26 cellular contexts compared by ENCODE assay signal in the genomic region with DNA sequence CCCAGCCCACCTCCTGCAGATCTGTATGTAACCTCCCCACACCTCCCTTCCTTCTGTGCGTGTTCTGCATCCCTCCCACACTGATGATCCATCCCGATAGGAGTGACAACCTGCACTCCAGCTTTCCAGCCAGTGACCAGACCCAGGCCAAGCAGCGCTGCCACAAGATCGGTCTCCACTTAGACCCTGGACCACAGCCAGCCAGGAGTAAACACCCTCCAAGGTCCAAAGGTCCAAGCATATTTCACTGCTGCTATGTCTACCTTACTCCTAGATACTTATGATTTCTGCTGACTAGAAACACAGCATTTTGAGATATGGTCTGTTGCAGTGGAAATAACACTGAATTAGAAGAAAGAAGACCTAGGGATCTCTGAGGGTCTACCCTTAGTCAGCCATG.
A peak's percentile ranks its signal among the peaks of the same experiment; 100 is the strongest.
DNase-seq lines count a peak whose midpoint lies in the region; ATAC-seq and TF ChIP-seq lines count a peak whose summit lies in the region.
"Had no signal": no experiment of that assay in that cellular context is flagged by ENCODE, and none has a peak within 500 bp of the region (broad histone marks: within the 10 kb centered on the region; RNA-seq: fewer than 3 reads in every experiment).

No MANE protein-coding gene starts in this region.

- H3K36me3 Mint-ChIP-seq in Calu3 (ENCODE audit: insufficient read depth, unreplicated experiment) = no peaks in the 10 kb centered on the region
- H3K36me3 Mint-ChIP-seq: CD4-positive, CD25-positive, alpha-beta regulatory T cell had no signal

- peak overlapping the region in 1 of 4 donors; percentile 17 for H3K27ac ChIP-seq in Peyer's patch
- H3K27ac ChIP-seq: HL-60, SJSA1 had no signal

- DNase-seq in Calu3 (peak; percentile 28), Peyer's patch (peak in 2 of 3 donors; percentile 79 to 80), left lobe of liver (ENCODE audit: low spot score) (peak; percentile 53), mucosa of gallbladder (ENCODE audit: low spot score) (peak; percentile 72), CD1c-positive myeloid dendritic cell (ENCODE audit: extremely low spot score) (no peak)
- DNase-seq: 8988T; ACHN; BE2C; CD4-positive, CD25-positive, alpha-beta regulatory T cell; GOT3; HFFc6; KG1; MM.1S; NCI-H2029; NCI-H446; NCI-H524 treated with DMSO at 0.1 percent for 48 hours; NCI-H82; NK-92 treated with Interleukin-12 subunit alpha and Interleukin-12 subunit beta, amount 100 ng/mL, for 24 hours; PC-3 had no signal

- no peaks in the 10 kb centered on the region for H3K36me3 ChIP-seq in Peyer's patch
- H3K36me3 ChIP-seq: BE2C, HAP-1, SJSA1 had no signal

- no peaks in the 10 kb centered on the region for H3K9me3 ChIP-seq in Peyer's patch
- H3K9me3 ChIP-seq: BE2C, HAP-1, SJSA1 had no signal

- H3K4me1 Mint-ChIP-seq in Calu3 (ENCODE audit: low read depth, unreplicated experiment) = no peaks in the 10 kb centered on the region
- H3K4me1 Mint-ChIP-seq: CD4-positive, CD25-positive, alpha-beta regulatory T cell had no signal

- no peaks in the 10 kb centered on the region for H3K4me1 ChIP-seq in Peyer's patch
- H3K4me1 ChIP-seq: BE2C, HAP-1, SJSA1 had no signal

- CTCF ChIA-PET in Calu3 (lab: Charles Lee) = no interaction called here

- TF ChIP-seq POLR2A in Peyer's patch (IDR thresholded peaks at IDR 0.05) = no peak

- H3K27ac Mint-ChIP-seq in Calu3 (ENCODE audit: unreplicated experiment) = no peak overlapping the region
- H3K27ac Mint-ChIP-seq: CD4-positive, CD25-positive, alpha-beta regulatory T cell; HFFc6 had no signal

- ATAC-seq in left lobe of liver = peak; percentile 75
- no peak for ATAC-seq in HG03159 (IDR thresholded peaks at IDR 0.05; ENCODE audit: unreplicated experiment)
- no peak for ATAC-seq in HG03354 (IDR thresholded peaks at IDR 0.05; ENCODE audit: poor library complexity, severe bottlenecking, unreplicated experiment)
- no peak for ATAC-seq in HG02759 (IDR thresholded peaks at IDR 0.05; ENCODE audit: unreplicated experiment)
- ATAC-seq: PC-3, Right ventricle myocardium inferior had no signal

- H3K4me3 ChIP-seq in Peyer's patch = no peak overlapping the region
- H3K4me3 ChIP-seq: HAP-1, SJSA1 had no signal

- H3K27me3 ChIP-seq in Peyer's patch = no peaks in the 10 kb centered on the region
- H3K27me3 ChIP-seq: BE2C, SJSA1 had no signal

- intact Hi-C loops in Calu3 (cut with micrococcal nuclease; ENCODE audit: unreplicated experiment) = no loop called here

- no peak for TF ChIP-seq CTCF in Calu3 (IDR thresholded peaks at IDR 0.05; ENCODE audit: unreplicated experiment)
- no peak for TF ChIP-seq CTCF in Peyer's patch (IDR thresholded peaks at IDR 0.05)

- peaks cover 20% of the 10 kb centered on the region for H3K27me3 Mint-ChIP-seq in Calu3 (ENCODE audit: unreplicated experiment)
- H3K27me3 Mint-ChIP-seq: CD4-positive, CD25-positive, alpha-beta regulatory T cell had no signal

- no TSS peak for BruUV-seq in Calu3 (replicated peaks; lab: Mats Ljungman, UMichigan)

- H3K4me3 Mint-ChIP-seq in Calu3 (ENCODE audit: low read depth, unreplicated experiment) = no peak overlapping the region
- H3K4me3 Mint-ChIP-seq: CD4-positive, CD25-positive, alpha-beta regulatory T cell; HFFc6 had no signal

- no peaks in the 10 kb centered on the region for H3K9me3 Mint-ChIP-seq in Calu3 (ENCODE audit: low read depth, unreplicated experiment)
